8 cellular contexts compared by ENCODE assay signal in the genomic region with DNA sequence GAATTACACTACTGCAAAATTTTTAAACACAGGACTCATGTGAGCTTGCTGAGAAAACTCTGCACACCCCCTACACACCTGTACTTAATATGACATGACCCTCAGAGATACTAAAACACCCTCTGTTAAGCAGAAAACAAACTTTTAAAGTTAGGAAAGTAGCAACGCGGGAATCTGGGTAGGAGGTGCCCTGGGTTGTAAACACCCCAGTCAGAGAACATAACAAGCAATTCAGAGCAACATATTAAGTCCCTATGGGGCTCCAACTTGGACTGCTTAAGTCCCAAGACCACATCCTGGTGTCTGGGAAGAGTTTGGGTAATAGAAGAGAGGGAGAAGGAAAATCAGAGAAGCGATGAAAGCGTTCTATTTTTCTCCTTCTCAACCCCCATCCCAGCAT. TPM values are rescaled to one million over a fixed set of nuclear protein-coding genes. Genes with fewer than 3 reads are reported as not detected.
DNase-seq lines count a peak whose midpoint lies in the region; ATAC-seq and TF ChIP-seq lines count a peak whose summit lies in the region.

No MANE protein-coding gene starts in this region.

- peaks cover 4% of the 10 kb centered on the region; the same call in 1 of the 2 replicates for H4K20me1 ChIP-seq in HCT116 (ENCODE audit: insufficient read depth)
- peaks cover 27% of the 10 kb centered on the region for H4K20me1 ChIP-seq in smooth muscle cell (ENCODE audit: low read depth)

- CTCF ChIA-PET in HCT116 (lab: Charles Lee), result interaction anchor here (1.3 to 2.0 kb wide), 2 partner anchors 12 to 51 kb away, joined by 3 to 4 read pairs; a partner anchor contains a TSS
- CTCF ChIA-PET in WTC11 (lab: Charles Lee), result interaction anchor here (3.0 kb wide), 1 partner anchor 82 kb away, joined by 13 read pairs; no protein-coding TSS in a partner anchor
- CTCF ChIA-PET in GM10248 (lab: Yijun Ruan, JAX), result interaction anchor here (1.2 to 5.6 kb wide), 6 partner anchors 9 to 132 kb away, joined by 3 to 29 read pairs (median 4); a partner anchor contains a TSS

- BruUV-seq in HCT116 (replicated peaks; lab: Mats Ljungman, UMichigan), result no TSS peak

- H3K9me3 ChIP-seq in HCT116 (ENCODE audit: control insufficient read depth in 1 of 2, insufficient read depth in 1 of 2, low read depth in 1 of 2, low read length in 2 of 2), result no peaks in the 10 kb centered on the region
- no peaks in the 10 kb centered on the region for H3K9me3 ChIP-seq in smooth muscle cell (replicated peaks; ENCODE audit: low read depth)

- intact Hi-C loops in HCT116 (cut with micrococcal nuclease), result loop anchor here (5.0 kb wide), 1 partner anchor 52 kb away; a partner anchor contains a TSS

- no peak for DNase-seq in HCT116 (ENCODE audit: low read depth, low spot score)
- no peak for DNase-seq in WTC11 (ENCODE audit: low spot score)
- peak; percentile 22 for DNase-seq in globus pallidus (ENCODE audit: low spot score)
- DNase-seq in smooth muscle cell (lab: John Stamatoyannopoulos, UW; ENCODE audit: unreplicated experiment), result no peak
- no peak for DNase-seq in GM10248 (ENCODE audit: extremely low spot score)
- DNase-seq in NCI-H345 treated with DMSO at 0.1 percent for 48 hours (lab: John Stamatoyannopoulos, UW; ENCODE audit: unreplicated experiment), result no peak
- no peak for DNase-seq in putamen (ENCODE audit: low spot score)
- DNase-seq in NCI-H774 (lab: John Stamatoyannopoulos, UW), result no peak

- ATAC-seq in HCT116 (no peak), WTC11 (no peak)

- RAD21 ChIA-PET in HCT116 (lab: Charles Lee; ENCODE audit: low non-redundant PET in 1 of 2, low total read pairs in 2 of 2, uncharacterized antibody in 2 of 2, unreplicated experiment in 2 of 2), result no interaction called here

- no peak overlapping the region for H2AFZ ChIP-seq in HCT116 (ENCODE audit: low read depth, low read length, poor library complexity, severe bottlenecking)
- no peak overlapping the region for H2AFZ ChIP-seq in smooth muscle cell (ENCODE audit: low read depth)

- H3K4me1 Mint-ChIP-seq in WTC11, result peaks cover 31% of the 10 kb centered on the region

- TF ChIP-seq POLR2A in HCT116 (IDR thresholded peaks at IDR 0.05; ENCODE audit: borderline replicate concordance, extremely low read depth, insufficient read depth, insufficient read length), result no peak

- peak overlapping the region; percentile 87 for H3K4me3 Mint-ChIP-seq in WTC11

- 67% methylated on average over 4 of the region's 4 CpGs for WGBS in smooth muscle cell (ENCODE audit: low lambda C conversion rate)

- TF ChIP-seq RAD21 in HCT116 (IDR thresholded peaks at IDR 0.05; ENCODE audit: low read depth), result no peak

- H3K9me3 Mint-ChIP-seq in WTC11, result no peaks in the 10 kb centered on the region

- H3K27ac ChIP-seq in HCT116 (ENCODE audit: low read depth, low read length) (peak overlapping the region; percentile 66), smooth muscle cell (ENCODE audit: low read depth) (peak overlapping the region; percentile 20)

- H3K27me3 ChIP-seq in HCT116 (ENCODE audit: insufficient read depth, low read length) (no peaks in the 10 kb centered on the region), smooth muscle cell (ENCODE audit: low read depth) (no peaks in the 10 kb centered on the region)

- TF ChIP-seq CTCF in HCT116 (IDR thresholded peaks at IDR 0.05 in 2 of 3, conservative IDR thresholded peaks at IDR 0.05 in 1 of 3; ENCODE audit: borderline replicate concordance in 1 of 3, insufficient read depth in 1 of 3, low read depth in 2 of 3, low read length in 2 of 3), result no peak
- TF ChIP-seq CTCF in WTC11 (IDR thresholded peaks at IDR 0.05), result no peak
- no peak for TF ChIP-seq CTCF in smooth muscle cell (IDR thresholded peaks at IDR 0.05; ENCODE audit: borderline replicate concordance, insufficient read depth, poor library complexity, severe bottlenecking)
- TF ChIP-seq CTCF in GM10248 (IDR thresholded peaks at IDR 0.05; ENCODE audit: control extremely low read depth, extremely low read depth, low read depth, missing control alignments), result no peak

- H3K27ac Mint-ChIP-seq in WTC11, result 0 out of 2 replicates have a peak overlapping the region, but pooled peaks have one; percentile 9

- H3K4me2 ChIP-seq in HCT116 (ENCODE audit: low read length) (peak overlapping the region; percentile 94), smooth muscle cell (peak overlapping the region; percentile 93)

- H3K4me1 ChIP-seq in HCT116 (ENCODE audit: control insufficient read depth in 1 of 2, insufficient read depth in 2 of 2, low read length in 2 of 2), result peaks cover 8 to 21% of the 10 kb centered on the region in 2 experiments
- H3K4me1 ChIP-seq in smooth muscle cell (ENCODE audit: low read depth), result peaks cover 31% of the 10 kb centered on the region

- no peaks in the 10 kb centered on the region; the same call in 1 of the 2 replicates for H3K27me3 Mint-ChIP-seq in WTC11 (ENCODE audit: low read depth)

- no peaks in the 10 kb centered on the region for H3K9me2 ChIP-seq in HCT116 (ENCODE audit: insufficient read depth)

- H3K4me3 ChIP-seq in HCT116 (replicated peaks in 1 of 2; ENCODE audit: low read depth in 1 of 2, low read length in 2 of 2), result peak overlapping the region; percentile 77 to 90
- peak overlapping the region; percentile 81 for H3K4me3 ChIP-seq in smooth muscle cell

- H3F3A ChIP-seq in smooth muscle cell (ENCODE audit: low read depth), result no peaks in the 10 kb centered on the region

- H3K36me3 ChIP-seq in HCT116 (ENCODE audit: control insufficient read depth in 1 of 2, insufficient read depth in 2 of 2, low read length in 2 of 2) (no peaks in the 10 kb centered on the region), smooth muscle cell (ENCODE audit: low read depth) (no peaks in the 10 kb centered on the region)

- H3K9ac ChIP-seq in HCT116 (ENCODE audit: low read length) (peak overlapping the region; percentile 74), smooth muscle cell (ENCODE audit: low read depth) (peak overlapping the region; percentile 97)

- POLR2A ChIA-PET in HCT116 (lab: Charles Lee), result interaction anchor here (1.1 kb wide), 1 partner anchor 12 kb away, joined by 3 read pairs; no protein-coding TSS in a partner anchor
- POLR2A ChIA-PET in WTC11 (lab: Charles Lee), result no interaction called here
- POLR2A ChIA-PET in GM10248 (lab: Yijun Ruan, JAX), result no interaction called here

- peaks cover 46% of the 10 kb centered on the region for H3K79me2 ChIP-seq in HCT116 (ENCODE audit: insufficient read depth, low read length)
- peaks cover 55% of the 10 kb centered on the region for H3K79me2 ChIP-seq in smooth muscle cell (ENCODE audit: low read depth)

- no peaks in the 10 kb centered on the region for H3K36me3 Mint-ChIP-seq in WTC11

TF ChIP-seq in HCT116, 20 proteins besides CTCF, POLR2A, EP300 and RAD21 (continues in another document):
- TF ChIP-seq SRF (IDR thresholded peaks at IDR 0.05; ENCODE audit: low read depth) (no peak), EZH2phosphoT487 (IDR thresholded peaks at IDR 0.05; ENCODE audit: borderline replicate concordance) (no peak)

TF ChIP-seq in WTC11, 78 proteins besides CTCF, POLR2A, EP300 and RAD21 (continues in another document):
- TF ChIP-seq EMX1 (CRISPR knock-in tag; IDR thresholded peaks at IDR 0.05), result no peak
- TF ChIP-seq NR3C1 (CRISPR knock-in tag; conservative IDR thresholded peaks at IDR 0.05; ENCODE audit: low read depth), result no peak
- no peak for TF ChIP-seq IRF2 (CRISPR knock-in tag; IDR thresholded peaks at IDR 0.05; ENCODE audit: borderline replicate concordance, low read depth)
- TF ChIP-seq, protein P1, sequence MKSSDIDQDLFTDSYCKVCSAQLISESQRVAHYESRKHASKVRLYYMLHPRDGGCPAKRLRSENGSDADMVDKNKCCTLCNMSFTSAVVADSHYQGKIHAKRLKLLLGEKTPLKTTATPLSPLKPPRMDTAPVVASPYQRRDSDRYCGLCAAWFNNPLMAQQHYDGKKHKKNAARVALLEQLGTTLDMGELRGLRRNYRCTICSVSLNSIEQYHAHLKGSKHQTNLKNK (CRISPR knock-in tag; IDR thresholded peaks at IDR 0.05), result no peak
- TF ChIP-seq, protein P2, sequence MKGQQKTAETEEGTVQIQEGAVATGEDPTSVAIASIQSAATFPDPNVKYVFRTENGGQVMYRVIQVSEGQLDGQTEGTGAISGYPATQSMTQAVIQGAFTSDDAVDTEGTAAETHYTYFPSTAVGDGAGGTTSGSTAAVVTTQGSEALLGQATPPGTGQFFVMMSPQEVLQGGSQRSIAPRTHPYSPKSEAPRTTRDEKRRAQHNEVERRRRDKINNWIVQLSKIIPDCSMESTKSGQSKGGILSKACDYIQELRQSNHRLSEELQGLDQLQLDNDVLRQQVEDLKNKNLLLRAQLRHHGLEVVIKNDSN (CRISPR knock-in tag; IDR thresholded peaks at IDR 0.05), result no peak
- TF ChIP-seq MYBL2 (CRISPR knock-in tag; IDR thresholded peaks at IDR 0.05), result no peak

RNA-seq across cellular contexts. Expression of a gene that starts 1.2 kb away (rescaled TPM):
- total RNA-seq in HCT116 (2021; ENCODE audit: unreplicated experiment), result 24.0 TPM
- polyA plus RNA-seq in HCT116 (2012), result 12.5 and 12.7 TPM in 2 replicates
- total RNA-seq in WTC11 (2021), result 16.3 to 20.3 TPM (median 19.7 TPM) in 3 replicates
- 19.9 and 28.5 TPM in 2 replicates for total RNA-seq in smooth muscle cell
- 15.2 and 19.0 TPM in 2 replicates for polyA plus RNA-seq in smooth muscle cell

RNA-seq across cellular contexts. Expression of a gene that starts 50.9 kb away (rescaled TPM):
- total RNA-seq in HCT116 (2021; ENCODE audit: unreplicated experiment) (304 TPM), WTC11 (2021) (411 to 527 TPM (median 517 TPM) in 3 replicates), smooth muscle cell (238 and 261 TPM in 2 replicates)
- polyA plus RNA-seq in HCT116 (2012), result 610 and 669 TPM in 2 replicates
- 312 and 320 TPM in 2 replicates for polyA plus RNA-seq in smooth muscle cell
